ENCODE assay signal across 13 cellular contexts in genomic region chrX:150542846-150543229, GRCh38.
DNase-seq lines count a peak whose midpoint lies in the region; ATAC-seq and TF ChIP-seq lines count a peak whose summit lies in the region.
"Had no signal": no experiment of that assay in that cellular context is flagged by ENCODE, and none has a peak within 500 bp of the region (broad histone marks: within the 10 kb centered on the region; RNA-seq: fewer than 3 reads in every experiment).

No MANE protein-coding gene starts in this region.

- POLR2A ChIA-PET in GM10248 (lab: Yijun Ruan, JAX) = no interaction called here

- peak; percentile 30 for ATAC-seq in GM19351 (IDR thresholded peaks at IDR 0.05; ENCODE audit: unreplicated experiment)
- peak; percentile 35 for ATAC-seq in HG02642 (IDR thresholded peaks at IDR 0.05; ENCODE audit: poor library complexity, unreplicated experiment)
- peak; percentile 35 for ATAC-seq in HG03378 (IDR thresholded peaks at IDR 0.05; ENCODE audit: unreplicated experiment)
- ATAC-seq: A549 had no signal

- DNase-seq in GM10248 (ENCODE audit: extremely low spot score) (peak; percentile 29), head of caudate nucleus (no peak), inferior parietal cortex (ENCODE audit: extremely low spot score) (no peak), NCI-H2196 (lab: John Stamatoyannopoulos, UW; ENCODE audit: unreplicated experiment) (no peak)
- DNase-seq in stimulated activated naive CD4-positive, alpha-beta T cell treated with Interleukin-2 at 50 U/mL for 16 hours (lab: John Stamatoyannopoulos, UW) = no peak
- DNase-seq: activated T-cell treated with anti-CD3 and anti-CD28 coated beads, Interleukin-2, amount 50 U/mL, for 48 hours; anterior cingulate cortex; cortex of kidney; upper lobe of left lung had no signal

- no peak for TF ChIP-seq CTCF in GM10248 (IDR thresholded peaks at IDR 0.05; ENCODE audit: control extremely low read depth, extremely low read depth, low read depth, missing control alignments)

- intact Hi-C loops in head of caudate nucleus (cut with DNase I) = no loop called here

- CTCF ChIA-PET in GM10248 (lab: Yijun Ruan, JAX) = interaction anchor here (1.4 kb wide), 1 partner anchor 12 kb away, joined by 3 read pairs; no protein-coding TSS in a partner anchor
